Comparison of ENCODE assay signal across 6 cellular contexts in the genomic region with DNA sequence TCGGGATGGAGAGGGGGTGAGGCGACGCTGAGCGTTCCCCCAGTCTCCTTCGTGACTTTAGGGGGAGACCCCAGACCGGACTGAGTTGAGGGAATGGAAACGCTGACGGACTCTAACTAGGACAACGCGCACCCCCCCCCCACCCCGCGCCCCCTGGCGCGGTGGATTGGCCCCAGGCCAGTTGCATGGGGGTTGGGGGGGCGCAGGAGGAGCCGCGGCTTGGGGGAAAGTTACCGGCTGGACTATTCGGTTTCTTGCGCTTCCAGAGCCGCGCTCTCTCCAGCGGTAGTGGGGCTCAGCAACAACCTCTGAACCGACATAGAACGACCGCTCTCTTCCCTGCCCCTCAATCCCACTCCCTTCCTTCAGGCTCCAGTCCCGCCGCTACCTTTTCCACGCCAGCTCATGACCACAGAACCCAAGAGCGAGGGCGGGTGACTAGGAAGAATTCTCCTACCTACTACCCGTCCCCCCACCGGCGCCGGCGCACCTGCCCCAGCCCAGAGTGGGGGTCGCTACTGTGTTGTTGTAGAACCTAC. TPM values are rescaled to one million over a fixed set of nuclear protein-coding genes. Genes with fewer than 3 reads are reported as not detected.
DNase-seq lines count a peak whose midpoint lies in the region; ATAC-seq and TF ChIP-seq lines count a peak whose summit lies in the region.

No MANE protein-coding gene starts in this region.

- peak overlapping the region; percentile 75 for H3K27ac ChIP-seq in WERI-Rb-1

- H3K9me3 ChIP-seq in WERI-Rb-1 (ENCODE audit: severe bottlenecking), result no peaks in the 10 kb centered on the region

- no peaks in the 10 kb centered on the region for H3K27me3 ChIP-seq in WERI-Rb-1 (ENCODE audit: insufficient read depth, low read depth, severe bottlenecking)

- peak overlapping the region; percentile 73 for H3K4me3 ChIP-seq in WERI-Rb-1 (ENCODE audit: low read depth, low read length)

- peaks cover 17% of the 10 kb centered on the region for H3K36me3 ChIP-seq in WERI-Rb-1

- TF ChIP-seq CTCF in WERI-Rb-1 (IDR thresholded peaks at IDR 0.05; ENCODE audit: low read depth, low read length), result no peak

- no peak for ATAC-seq in HG02938 (IDR thresholded peaks at IDR 0.05; ENCODE audit: unreplicated experiment)
- no peak for ATAC-seq in GM18517 (IDR thresholded peaks at IDR 0.05; ENCODE audit: unreplicated experiment)

- DNase-seq in HT-29 (ENCODE audit: low spot score) (peak; percentile 48), WERI-Rb-1 (peak; percentile 77), iris pigment epithelial cell (ENCODE audit: low read depth) (peak; percentile 31), NCI-H524 treated with DMSO at 0.1 percent for 48 hours (lab: John Stamatoyannopoulos, UW) (no peak)

RNA-seq across cellular contexts. Expression of gene ZBTB7B, which starts 0.7 kb away (rescaled TPM):
- 81.9 and 83.4 TPM in 2 replicates for total RNA-seq in HT-29 (2014; rRNA removed; shearing (Covaris generic))

RNA-seq across cellular contexts. Expression of gene LENEP, which starts 9.9 kb away (rescaled TPM):
- 0.16 and 0.18 TPM in 2 replicates for total RNA-seq in HT-29 (2014; rRNA removed; shearing (Covaris generic))

RNA-seq across cellular contexts. Expression of gene FLAD1, which starts 20.2 kb away (rescaled TPM):
- total RNA-seq in HT-29 (2014; rRNA removed; shearing (Covaris generic)), result 83.1 and 85.5 TPM in 2 replicates

RNA-seq across cellular contexts. Expression of gene CKS1B, which starts 28.8 kb away (rescaled TPM):
- total RNA-seq in HT-29 (2014; rRNA removed; shearing (Covaris generic)), result 189 and 196 TPM in 2 replicates

RNA-seq across cellular contexts. Expression of gene DCST2, which starts 30.3 kb away (rescaled TPM):
- 0.70 and 3.3 TPM in 2 replicates for total RNA-seq in HT-29 (2014; rRNA removed; shearing (Covaris generic))
